ENCODE assay signal across 9 cellular contexts in the genomic region with DNA sequence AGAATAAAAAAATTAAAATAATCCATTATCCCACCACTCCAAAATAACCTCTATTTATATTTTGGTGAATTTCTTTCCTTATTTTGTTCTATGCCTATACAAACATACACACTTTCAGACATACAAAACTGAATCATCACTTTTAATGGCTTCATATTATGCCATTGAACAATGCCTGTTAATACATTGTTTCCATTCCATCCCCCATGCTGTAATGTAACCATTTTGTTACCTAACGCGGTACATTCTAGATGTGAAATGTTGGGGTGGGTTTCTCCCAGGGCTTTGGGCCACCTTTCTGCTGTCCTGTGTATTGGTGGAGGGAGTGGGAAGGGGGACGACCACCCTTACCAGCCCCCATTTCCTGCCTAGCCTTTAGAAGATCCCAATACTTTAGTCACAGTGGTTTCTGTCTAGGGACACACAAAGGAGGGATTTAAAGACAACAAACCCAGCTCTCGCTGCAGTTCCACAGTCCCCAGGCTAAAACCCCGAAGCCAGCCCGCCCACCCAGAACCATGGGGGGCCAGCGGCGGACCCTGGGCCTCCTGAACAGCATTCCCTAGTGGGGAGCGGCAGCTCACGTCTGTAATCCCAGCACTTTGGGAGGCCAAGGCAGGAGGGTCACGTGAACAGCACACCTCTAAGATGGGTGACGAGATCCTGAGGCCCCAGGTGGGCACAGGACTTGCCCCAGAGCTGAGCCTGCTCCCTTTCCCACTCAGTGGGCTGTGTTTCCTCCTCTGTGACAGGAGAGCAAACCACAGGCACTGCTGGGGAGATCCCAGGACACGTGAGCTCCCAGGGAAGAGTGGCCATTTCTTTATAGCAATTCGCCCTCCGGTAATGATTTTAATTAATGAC. TPM values are rescaled to one million over a fixed set of nuclear protein-coding genes. Genes with fewer than 3 reads are reported as not detected.
DNase-seq lines count a peak whose midpoint lies in the region; ATAC-seq and TF ChIP-seq lines count a peak whose summit lies in the region.
"Had no signal": no experiment of that assay in that cellular context is flagged by ENCODE, and none has a peak within 500 bp of the region (broad histone marks: within the 10 kb centered on the region; RNA-seq: fewer than 3 reads in every experiment).

No MANE protein-coding gene starts in this region.

- H3K36me3 ChIP-seq in ascending aorta (peaks cover under 1 to 12% of the 10 kb centered on the region in 2 donors), mesenchymal stem cell (ENCODE audit: control insufficient read depth in 1 of 2, insufficient read depth in 2 of 2, low read depth in 1 of 2, low read length in 2 of 2) (peaks cover 43 to 57% of the 10 kb centered on the region in 2 experiments), tibial nerve (peaks cover 0 to 10% (median 0%) of the 10 kb centered on the region in 3 donors), Caco-2 (ENCODE audit: control insufficient read depth, insufficient read depth, low read length) (no peaks in the 10 kb centered on the region; the same call in 1 of the 2 replicates)

- peak overlapping the region; percentile 60 to 80 for H3K27ac Mint-ChIP-seq in activated naive CD4-positive, alpha-beta T cell treated with anti-CD3 and anti-CD28 coated beads, Interleukin-2, amount 50 U/mL, for 72 hours
- H3K27ac Mint-ChIP-seq in Caco-2 (ENCODE audit: unreplicated experiment): no peak overlapping the region

- no peak overlapping the region for H3K4me3 Mint-ChIP-seq in Caco-2 (ENCODE audit: unreplicated experiment)

- BruUV-seq in Caco-2 (replicated peaks; lab: Mats Ljungman, UMichigan): no TSS peak

- H2BK15ac ChIP-seq in mesenchymal stem cell (ENCODE audit: low read depth, poor library complexity, severe bottlenecking): peak overlapping the region; percentile 75

- H2AFZ ChIP-seq in mesenchymal stem cell (ENCODE audit: low read depth, low read length): no peak overlapping the region

- POLR2A ChIA-PET in Caco-2 (lab: Charles Lee): no interaction called here

- peak overlapping the region; percentile 30 for H3K4me2 ChIP-seq in mesenchymal stem cell (ENCODE audit: low read length, poor library complexity, severe bottlenecking)

- intact Hi-C loops in ascending aorta (cut with DNase I): no loop called here
- intact Hi-C loops in Caco-2 (cut with micrococcal nuclease; ENCODE audit: unreplicated experiment): no loop called here

- CTCF ChIA-PET in Caco-2 (lab: Charles Lee): no interaction called here

- peaks cover 3% of the 10 kb centered on the region for H3K4me1 Mint-ChIP-seq in Caco-2 (ENCODE audit: low read depth, unreplicated experiment)

- H3K4ac ChIP-seq in mesenchymal stem cell (ENCODE audit: low read depth in 1 of 2, low read length in 2 of 2): peak overlapping the region; percentile 60 to 90

- H3K27me3 ChIP-seq in ascending aorta: no peaks in the 10 kb centered on the region
- no peaks in the 10 kb centered on the region for H3K27me3 ChIP-seq in mesenchymal stem cell (ENCODE audit: control insufficient read depth in 1 of 2, insufficient read depth in 1 of 2, low read length in 2 of 2)
- H3K27me3 ChIP-seq in tibial nerve: no peaks in the 10 kb centered on the region
- no peaks in the 10 kb centered on the region for H3K27me3 ChIP-seq in Caco-2 (replicated peaks; ENCODE audit: control insufficient read depth, insufficient read depth, low read length)

- peak overlapping the region in 1 of 2 experiments; percentile 50 for H2BK12ac ChIP-seq in mesenchymal stem cell (ENCODE audit: low read length in 2 of 2)

- no peaks in the 10 kb centered on the region for H3K9me3 Mint-ChIP-seq in activated naive CD4-positive, alpha-beta T cell treated with anti-CD3 and anti-CD28 coated beads, Interleukin-2, amount 50 U/mL, for 72 hours
- H3K9me3 Mint-ChIP-seq in Caco-2 (ENCODE audit: unreplicated experiment): no peaks in the 10 kb centered on the region

- H2BK5ac ChIP-seq in mesenchymal stem cell (ENCODE audit: low read depth, low read length, poor library complexity, severe bottlenecking): peak overlapping the region; percentile 19

- H4K91ac ChIP-seq in mesenchymal stem cell (ENCODE audit: low read length): peak overlapping the region; percentile 36

- peak overlapping the region; percentile 79 to 81 for H3K27ac ChIP-seq in ascending aorta
- peak overlapping the region; percentile 92 for H3K27ac ChIP-seq in mesenchymal stem cell (ENCODE audit: low read length, poor library complexity, severe bottlenecking)
- peak overlapping the region; percentile 55 to 98 (median 84) for H3K27ac ChIP-seq in tibial nerve

- no peaks in the 10 kb centered on the region for H3K27me3 Mint-ChIP-seq in Caco-2 (ENCODE audit: insufficient read depth, unreplicated experiment)

- no peak for TF ChIP-seq EP300 in tibial nerve (IDR thresholded peaks at IDR 0.05)

- no peaks in the 10 kb centered on the region for H3K9me3 ChIP-seq in ascending aorta
- no peaks in the 10 kb centered on the region for H3K9me3 ChIP-seq in mesenchymal stem cell (ENCODE audit: control insufficient read depth, low read length)
- no peaks in the 10 kb centered on the region for H3K9me3 ChIP-seq in tibial nerve
- no peaks in the 10 kb centered on the region for H3K9me3 ChIP-seq in Caco-2

- no peaks in the 10 kb centered on the region for H3K36me3 Mint-ChIP-seq in activated naive CD4-positive, alpha-beta T cell treated with anti-CD3 and anti-CD28 coated beads, Interleukin-2, amount 50 U/mL, for 72 hours
- H3K36me3 Mint-ChIP-seq in Caco-2 (ENCODE audit: insufficient read depth, unreplicated experiment): peaks cover 12% of the 10 kb centered on the region

- H3K9ac ChIP-seq in mesenchymal stem cell (ENCODE audit: low read length): peak overlapping the region; percentile 63

- H3K4me3 ChIP-seq in ascending aorta (no peak overlapping the region), mesenchymal stem cell (ENCODE audit: insufficient read depth in 1 of 2, low read depth in 1 of 2, low read length in 2 of 2) (peak overlapping the region in 1 of 2 experiments; percentile 35), tibial nerve (no peak overlapping the region), Caco-2 (ENCODE audit: low read depth, low read length) (no peak overlapping the region)

- TF ChIP-seq CTCF in ascending aorta (IDR thresholded peaks at IDR 0.05) (no peak), tibial nerve (IDR thresholded peaks at IDR 0.05) (no peak), Caco-2 (IDR thresholded peaks at IDR 0.05; ENCODE audit: insufficient read depth in 1 of 2, low read depth in 1 of 2, low read length in 1 of 2, severe bottlenecking in 1 of 2, unreplicated experiment in 1 of 2) (no peak)

- no peak overlapping the region for H3K23ac ChIP-seq in mesenchymal stem cell (ENCODE audit: low read length in 2 of 2)

- H3K4me1 ChIP-seq in ascending aorta (peaks cover 20 to 45% of the 10 kb centered on the region in 2 donors), mesenchymal stem cell (ENCODE audit: control insufficient read depth, insufficient read depth, low read depth, low read length) (peaks cover 74% of the 10 kb centered on the region), tibial nerve (peaks cover 3 to 100% (median 93%) of the 10 kb centered on the region in 4 donors), Caco-2 (peaks cover 13% of the 10 kb centered on the region)

- H3K79me1 ChIP-seq in mesenchymal stem cell (replicated peaks; ENCODE audit: low read length, poor library complexity, severe bottlenecking): no peaks in the 10 kb centered on the region

- peak overlapping the region; percentile 14 to 83 for H3K18ac ChIP-seq in mesenchymal stem cell (ENCODE audit: low read depth in 1 of 2, low read length in 2 of 2)

- ATAC-seq in activated naive CD4-positive, alpha-beta T cell treated with anti-CD3 and anti-CD28 coated beads, Interleukin-2, amount 50 U/mL, for 72 hours: no peak

- 74% methylated on average over 14 of the region's 15 CpGs for WGBS in mesenchymal stem cell
- WGBS in tibial nerve, 2 donors: 41 to 63% methylated on average over 12 to 15 of the region's 15 CpGs

- H4K8ac ChIP-seq in mesenchymal stem cell (ENCODE audit: low read length): peak overlapping the region; percentile 86

- H2BK120ac ChIP-seq in mesenchymal stem cell (ENCODE audit: low read depth, low read length): peak overlapping the region; percentile 80

- H2AK5ac ChIP-seq in mesenchymal stem cell (ENCODE audit: low read length, severe bottlenecking): peak overlapping the region; percentile 79

- no peak overlapping the region for H3K14ac ChIP-seq in mesenchymal stem cell (ENCODE audit: low read length in 2 of 2)

- no peak for TF ChIP-seq POLR2A in tibial nerve (IDR thresholded peaks at IDR 0.05)

- no peak for DNase-seq in activated naive CD4-positive, alpha-beta T cell treated with anti-CD3 and anti-CD28 coated beads, Interleukin-2, amount 50 U/mL, for 72 hours (ENCODE audit: low spot score in 2 of 2)
- no peak for DNase-seq in activated naive CD4-positive, alpha-beta T cell treated with Interleukin-2 at 50 U/mL for 16 hours
- DNase-seq in ascending aorta (ENCODE audit: low spot score in 2 of 2) (no peak), mesenchymal stem cell (peak; percentile 73), tibial nerve (ENCODE audit: low spot score in 2 of 2) (no peak), 8988T (no peak), putamen (ENCODE audit: low spot score) (no peak), Caco-2 (no peak)
- DNase-seq: NCI-H2171 treated with DMSO at 0.1 percent for 48 hours had no signal

RNA-seq across cellular contexts. Expression of a gene that starts 56.9 kb away (rescaled TPM):
- total RNA-seq in activated naive CD4-positive, alpha-beta T cell treated with anti-CD3 and anti-CD28 coated beads, Interleukin-2, amount 50 U/mL, for 72 hours: 10 to 100 TPM; 11.4 to 28.0 TPM
- total RNA-seq in ascending aorta: 29.3 TPM
- polyA plus RNA-seq in mesenchymal stem cell (2013, experiment 1 of 2): 41.1 TPM
- polyA plus RNA-seq in mesenchymal stem cell (2013, experiment 2 of 2): 40.3 TPM
- 100 to 1,000 TPM in 3 of 4 donors, 10 to 100 TPM in 1; 96.3 to 142 (median 105) TPM for total RNA-seq in tibial nerve
- total RNA-seq in Caco-2 (2022): 5.5 and 6.7 TPM in 2 replicates
